Comparison of ENCODE assay signal across 23 cellular contexts in genomic region chr13:109371066-109371465, GRCh38.
DNase-seq lines count a peak whose midpoint lies in the region; ATAC-seq and TF ChIP-seq lines count a peak whose summit lies in the region.
"Had no signal": no experiment of that assay in that cellular context is flagged by ENCODE, and none has a peak within 500 bp of the region (broad histone marks: within the 10 kb centered on the region; RNA-seq: fewer than 3 reads in every experiment).

No MANE protein-coding gene starts in this region.

- H3K27ac Mint-ChIP-seq in endodermal cell = no peak overlapping the region
- H3K27ac Mint-ChIP-seq: CD4-positive, alpha-beta T cell had no signal

- DNase-seq in SK-N-SH (peak; percentile 18), endodermal cell (no peak), neuronal stem cell (ENCODE audit: low spot score) (no peak), tibial artery (no peak), GM10248 (ENCODE audit: extremely low spot score) (no peak)
- DNase-seq: ACHN; AML-193; BE2C; Calu3; CD4-positive, alpha-beta T cell; CD8-positive, alpha-beta memory T cell; DMS79; EL; GDM1; H7; HCEC 1CT had no signal

- no peak for TF ChIP-seq RAD21 in SK-N-SH (IDR thresholded peaks at IDR 0.05; ENCODE audit: low read length)

- H3K4me3 ChIP-seq in SK-N-SH (ENCODE audit: low read depth in 2 of 2, low read length in 1 of 2) (no peak overlapping the region), endodermal cell (ENCODE audit: low read length) (no peak overlapping the region), neuronal stem cell (ENCODE audit: low read length in 2 of 2) (no peak overlapping the region), tibial artery (no peak overlapping the region)
- H3K4me3 ChIP-seq: A549; BLaER1 treated with 17β-estradiol and CSF1 and Interleukin-3, amounts not matched to agents 10 nM and 100 nM had no signal

- ATAC-seq in SK-N-SH treated with all-trans-retinoic acid at 6 μM for 48 hours (no peak), GM18517 (IDR thresholded peaks at IDR 0.05; ENCODE audit: unreplicated experiment) (no peak), HG03175 (IDR thresholded peaks at IDR 0.05; ENCODE audit: unreplicated experiment) (no peak)
- ATAC-seq: A549 had no signal

- H3K36me3 Mint-ChIP-seq in endodermal cell (ENCODE audit: low read depth) = no peaks in the 10 kb centered on the region
- H3K36me3 Mint-ChIP-seq: CD14-positive monocyte; CD8-positive, alpha-beta memory T cell had no signal

- H2BK15ac ChIP-seq in neuronal stem cell (ENCODE audit: low read length) = peak overlapping the region; percentile 6

- H3K9me2 ChIP-seq in SK-N-SH = no peaks in the 10 kb centered on the region

- H3K27me3 Mint-ChIP-seq in endodermal cell (ENCODE audit: insufficient read depth) = peaks cover 6% of the 10 kb centered on the region

- no peak overlapping the region for H2BK12ac ChIP-seq in neuronal stem cell (ENCODE audit: low read length)

- no peak overlapping the region for H2BK120ac ChIP-seq in neuronal stem cell (ENCODE audit: low read depth, low read length)

- no peak overlapping the region for H3K9ac ChIP-seq in SK-N-SH
- no peak overlapping the region for H3K9ac ChIP-seq in endodermal cell (ENCODE audit: extremely low read depth, low read length, poor library complexity, severe bottlenecking)
- H3K9ac ChIP-seq in neuronal stem cell (ENCODE audit: low read depth, low read length, poor library complexity) = no peak overlapping the region
- H3K9ac ChIP-seq: BLaER1 treated with 17β-estradiol and CSF1 and Interleukin-3, amounts not matched to agents 10 nM and 100 nM had no signal

- H4K91ac ChIP-seq in neuronal stem cell (ENCODE audit: low read depth, low read length, poor library complexity) = no peak overlapping the region

- H3K4me1 Mint-ChIP-seq in endodermal cell = no peaks in the 10 kb centered on the region
- H3K4me1 Mint-ChIP-seq: CD8-positive, alpha-beta memory T cell had no signal

- H3K23ac ChIP-seq in neuronal stem cell (ENCODE audit: low read depth, low read length, poor library complexity) = no peak overlapping the region

- no peak overlapping the region for H2AK5ac ChIP-seq in neuronal stem cell (ENCODE audit: low read depth, low read length)

- no peaks in the 10 kb centered on the region for H3K79me2 ChIP-seq in SK-N-SH (ENCODE audit: insufficient read depth)

- CTCF ChIA-PET in SK-N-SH (lab: Yijun Ruan, JAX) = no interaction called here
- CTCF ChIA-PET in GM10248 (lab: Yijun Ruan, JAX) = interaction anchor here (1.4 kb wide), 1 partner anchor 43 kb away, joined by 3 read pairs; no protein-coding TSS in a partner anchor

- no peaks in the 10 kb centered on the region for H4K20me1 ChIP-seq in SK-N-SH (ENCODE audit: insufficient read depth)
- H4K20me1 ChIP-seq: BLaER1 treated with 17β-estradiol and CSF1 and Interleukin-3, amounts not matched to agents 10 nM and 100 nM had no signal

- no peak overlapping the region for H3K14ac ChIP-seq in neuronal stem cell (ENCODE audit: low read length)

- H3F3A ChIP-seq in SK-N-SH (replicated peaks; ENCODE audit: insufficient read depth) = no peaks in the 10 kb centered on the region

- no peak for TF ChIP-seq EP300 in SK-N-SH (IDR thresholded peaks at IDR 0.05; ENCODE audit: borderline replicate concordance in 1 of 2, low read depth in 1 of 2, low read length in 1 of 2)

- no peak overlapping the region for H2BK5ac ChIP-seq in neuronal stem cell (ENCODE audit: low read length)

- TF ChIP-seq CTCF in SK-N-SH (IDR thresholded peaks at IDR 0.05) (no peak), endodermal cell (conservative IDR thresholded peaks at IDR 0.05) (no peak), tibial artery (IDR thresholded peaks at IDR 0.05) (no peak), GM10248 (IDR thresholded peaks at IDR 0.05; ENCODE audit: control extremely low read depth, extremely low read depth, low read depth, missing control alignments) (no peak)

- H3K4me2 ChIP-seq in SK-N-SH = no peak overlapping the region
- no peak overlapping the region for H3K4me2 ChIP-seq in neuronal stem cell (ENCODE audit: insufficient read depth, low read length, poor library complexity, severe bottlenecking)
- H3K4me2 ChIP-seq: A549; BLaER1 treated with 17β-estradiol and CSF1 and Interleukin-3, amounts not matched to agents 10 nM and 100 nM had no signal

- H3K4me1 ChIP-seq in SK-N-SH (ENCODE audit: control insufficient read depth in 1 of 2, insufficient read depth in 2 of 2, low read depth in 1 of 2, low read length in 1 of 2) (peaks cover 0 to 33% of the 10 kb centered on the region in 2 experiments; a peak in 2 of 4 replicates), endodermal cell (ENCODE audit: control insufficient read depth, insufficient read depth, low read length) (no peaks in the 10 kb centered on the region), neuronal stem cell (ENCODE audit: control insufficient read depth in 2 of 2, insufficient read depth in 1 of 2, low read depth in 1 of 2, low read length in 2 of 2) (peaks cover 15 to 24% of the 10 kb centered on the region in 2 donors), tibial artery (peaks cover 0 to 20% (median 8%) of the 10 kb centered on the region in 4 donors)
- H3K4me1 ChIP-seq: A549 had no signal

- H3K36me3 ChIP-seq in SK-N-SH (replicated peaks in 1 of 2; ENCODE audit: control insufficient read depth in 1 of 2, insufficient read depth in 2 of 2, low read length in 1 of 2) (no peaks in the 10 kb centered on the region), endodermal cell (ENCODE audit: control insufficient read depth, insufficient read depth, low read length) (no peaks in the 10 kb centered on the region), neuronal stem cell (replicated peaks in 1 of 2; ENCODE audit: control insufficient read depth in 2 of 2, insufficient read depth in 2 of 2, low read length in 2 of 2) (no peaks in the 10 kb centered on the region), tibial artery (no peaks in the 10 kb centered on the region)
- H3K36me3 ChIP-seq: BE2C; BLaER1 treated with 17β-estradiol and CSF1 and Interleukin-3, amounts not matched to agents 10 nM and 100 nM had no signal

- H3K27ac ChIP-seq in SK-N-SH (ENCODE audit: low read depth in 2 of 2, low read length in 1 of 2) (peak overlapping the region in 1 of 2 experiments; percentile 14; a peak in 2 of 4 replicates), endodermal cell (ENCODE audit: low read depth, low read length) (peak overlapping the region; percentile 60), neuronal stem cell (replicated peaks; ENCODE audit: low read length) (no peak overlapping the region), tibial artery (no peak overlapping the region)
- H3K27ac ChIP-seq: 22Rv1; A549; BLaER1 treated with 17β-estradiol and CSF1 and Interleukin-3, amounts not matched to agents 10 nM and 100 nM had no signal

- no peaks in the 10 kb centered on the region for H3K9me3 ChIP-seq in SK-N-SH
- H3K9me3 ChIP-seq in endodermal cell (ENCODE audit: control insufficient read depth, low read length) = no peaks in the 10 kb centered on the region
- no peaks in the 10 kb centered on the region for H3K9me3 ChIP-seq in neuronal stem cell (replicated peaks in 1 of 2; ENCODE audit: control insufficient read depth in 2 of 2, insufficient read depth in 1 of 2, low read depth in 1 of 2, low read length in 2 of 2)
- H3K9me3 ChIP-seq in tibial artery = no peaks in the 10 kb centered on the region
- H3K9me3 ChIP-seq: A549, BE2C had no signal

- no peak overlapping the region for H4K8ac ChIP-seq in neuronal stem cell (ENCODE audit: low read depth, low read length)

- 95% methylated on average over 8 of the region's 8 CpGs for WGBS in SK-N-SH (ENCODE audit: low lambda C conversion rate)
- 78 to 83% methylated on average over 5 to 8 of the region's 8 CpGs for WGBS in endodermal cell (ENCODE audit: insufficient coverage in 1 of 2, insufficient read length in 1 of 2), 2 experiments
- WGBS in neuronal stem cell (ENCODE audit: extremely low coverage in 2 of 2, insufficient read length in 2 of 2, insufficient replicate concordance in 1 of 2), 2 donors = no CpG with 5 or more reads among the region's 8 CpGs

- POLR2A ChIA-PET in SK-N-SH (lab: Yijun Ruan, JAX) = no interaction called here
- POLR2A ChIA-PET in GM10248 (lab: Yijun Ruan, JAX) = no interaction called here

- no peak overlapping the region for H3K4me3 Mint-ChIP-seq in endodermal cell
- H3K4me3 Mint-ChIP-seq: CD14-positive monocyte; CD4-positive, alpha-beta T cell; CD8-positive, alpha-beta memory T cell had no signal

- H3K4ac ChIP-seq in neuronal stem cell (ENCODE audit: low read length) = no peak overlapping the region

- no peak overlapping the region for H2AFZ ChIP-seq in SK-N-SH (ENCODE audit: low read depth)
- H2AFZ ChIP-seq in neuronal stem cell (ENCODE audit: low read length) = peak overlapping the region; percentile 56

- H3K9me3 Mint-ChIP-seq in endodermal cell = peaks cover under 1% of the 10 kb centered on the region
- H3K9me3 Mint-ChIP-seq: CD4-positive, alpha-beta T cell had no signal

- intact Hi-C loops in tibial artery (cut with DNase I; ENCODE audit: low total_unique reads) = no loop called here

- H3K79me1 ChIP-seq in neuronal stem cell (ENCODE audit: low read depth, low read length) = no peaks in the 10 kb centered on the region

- H3K27me3 ChIP-seq in SK-N-SH (ENCODE audit: insufficient read depth) (no peaks in the 10 kb centered on the region), endodermal cell (ENCODE audit: control insufficient read depth, insufficient read depth, low read length, poor library complexity, severe bottlenecking) (no peaks in the 10 kb centered on the region), neuronal stem cell (ENCODE audit: control insufficient read depth in 3 of 3, insufficient read depth in 3 of 3, low read depth in 1 of 3, low read length in 3 of 3) (no peaks in the 10 kb centered on the region), tibial artery (no peaks in the 10 kb centered on the region)
- H3K27me3 ChIP-seq: BE2C; BLaER1 treated with 17β-estradiol and CSF1 and Interleukin-3, amounts not matched to agents 10 nM and 100 nM had no signal

- H3K18ac ChIP-seq in neuronal stem cell (ENCODE audit: low read length) = no peak overlapping the region

TF ChIP-seq in SK-N-SH, 30 proteins besides CTCF, POLR2A, EP300 and RAD21 (continues in another document):
- TF ChIP-seq FOXJ3 (CRISPR knock-in tag; IDR thresholded peaks at IDR 0.05) (no peak), RXRA (IDR thresholded peaks at IDR 0.05; ENCODE audit: borderline replicate concordance, low read depth) (no peak)

TF ChIP-seq in SK-N-SH treated with all-trans-retinoic acid at 6 μM for 48 hours, 23 proteins besides CTCF, POLR2A, EP300 and RAD21 (continues in another document):
- TF ChIP-seq ZNF70 (CRISPR knock-in tag; IDR thresholded peaks at IDR 0.05) (no peak), SNAI2 (CRISPR knock-in tag; IDR thresholded peaks at IDR 0.05) (no peak), GLIS3 (CRISPR knock-in tag; IDR thresholded peaks at IDR 0.05) (no peak), OSR1 (CRISPR knock-in tag; IDR thresholded peaks at IDR 0.05) (no peak), PPARA (CRISPR knock-in tag; IDR thresholded peaks at IDR 0.05; ENCODE audit: borderline replicate concordance) (no peak), ZNF8 (CRISPR knock-in tag; IDR thresholded peaks at IDR 0.05) (no peak)
